ENCODE assay signal across 1 cellular context in the genomic region with DNA sequence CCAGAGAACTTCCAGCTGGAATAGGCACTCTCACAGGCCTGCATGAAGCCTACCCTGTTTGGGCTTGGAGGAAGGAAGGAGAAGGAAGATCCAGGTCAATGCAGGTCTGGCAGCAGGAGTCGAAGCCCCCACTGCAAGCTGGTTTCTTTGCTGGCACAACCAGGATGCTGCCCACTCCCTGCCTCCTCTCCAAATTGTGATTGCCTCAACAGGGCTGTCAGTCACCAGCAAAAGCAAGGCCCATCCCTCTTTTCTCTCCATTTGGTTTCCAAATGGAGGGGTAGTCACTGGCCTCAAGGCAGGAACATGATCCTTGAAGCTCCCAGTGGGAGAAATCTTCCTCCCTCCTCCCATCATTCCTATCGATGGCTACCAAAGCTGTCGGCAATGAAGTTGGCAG.
A peak's percentile ranks its signal among the peaks of the same experiment; 100 is the strongest.
TF ChIP-seq lines count a peak whose summit lies in the region.

No MANE protein-coding gene starts in this region.

TF ChIP-seq in K562, 482 proteins besides CTCF, POLR2A, EP300 and RAD21:
- TF ChIP-seq CBX3 (IDR thresholded peaks at IDR 0.05; ENCODE audit: borderline replicate concordance in 1 of 2, low read length in 2 of 2) = peak in 1 of 2 experiments; percentile 95; a peak in 2 of 3 replicates
- TF ChIP-seq, protein P1, sequence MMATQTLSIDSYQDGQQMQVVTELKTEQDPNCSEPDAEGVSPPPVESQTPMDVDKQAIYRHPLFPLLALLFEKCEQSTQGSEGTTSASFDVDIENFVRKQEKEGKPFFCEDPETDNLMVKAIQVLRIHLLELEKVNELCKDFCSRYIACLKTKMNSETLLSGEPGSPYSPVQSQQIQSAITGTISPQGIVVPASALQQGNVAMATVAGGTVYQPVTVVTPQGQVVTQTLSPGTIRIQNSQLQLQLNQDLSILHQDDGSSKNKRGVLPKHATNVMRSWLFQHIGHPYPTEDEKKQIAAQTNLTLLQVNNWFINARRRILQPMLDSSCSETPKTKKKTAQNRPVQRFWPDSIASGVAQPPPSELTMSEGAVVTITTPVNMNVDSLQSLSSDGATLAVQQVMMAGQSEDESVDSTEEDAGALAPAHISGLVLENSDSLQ (IDR thresholded peaks at IDR 0.05) = peak; percentile 73
- peak; percentile 91 for TF ChIP-seq ZFP36 (IDR thresholded peaks at IDR 0.05; ENCODE audit: low read depth, low read length, partially characterized antibody)
- TF ChIP-seq, protein P2, sequence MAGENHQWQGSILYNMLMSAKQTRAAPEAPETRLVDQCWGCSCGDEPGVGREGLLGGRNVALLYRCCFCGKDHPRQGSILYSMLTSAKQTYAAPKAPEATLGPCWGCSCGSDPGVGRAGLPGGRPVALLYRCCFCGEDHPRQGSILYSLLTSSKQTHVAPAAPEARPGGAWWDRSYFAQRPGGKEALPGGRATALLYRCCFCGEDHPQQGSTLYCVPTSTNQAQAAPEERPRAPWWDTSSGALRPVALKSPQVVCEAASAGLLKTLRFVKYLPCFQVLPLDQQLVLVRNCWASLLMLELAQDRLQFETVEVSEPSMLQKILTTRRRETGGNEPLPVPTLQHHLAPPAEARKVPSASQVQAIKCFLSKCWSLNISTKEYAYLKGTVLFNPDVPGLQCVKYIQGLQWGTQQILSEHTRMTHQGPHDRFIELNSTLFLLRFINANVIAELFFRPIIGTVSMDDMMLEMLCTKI (IDR thresholded peaks at IDR 0.05; ENCODE audit: partially characterized antibody) = no peak
- no peak for TF ChIP-seq RBM25 (IDR thresholded peaks at IDR 0.05; ENCODE audit: low read depth, low read length, severe bottlenecking)
- TF ChIP-seq, protein P3, sequence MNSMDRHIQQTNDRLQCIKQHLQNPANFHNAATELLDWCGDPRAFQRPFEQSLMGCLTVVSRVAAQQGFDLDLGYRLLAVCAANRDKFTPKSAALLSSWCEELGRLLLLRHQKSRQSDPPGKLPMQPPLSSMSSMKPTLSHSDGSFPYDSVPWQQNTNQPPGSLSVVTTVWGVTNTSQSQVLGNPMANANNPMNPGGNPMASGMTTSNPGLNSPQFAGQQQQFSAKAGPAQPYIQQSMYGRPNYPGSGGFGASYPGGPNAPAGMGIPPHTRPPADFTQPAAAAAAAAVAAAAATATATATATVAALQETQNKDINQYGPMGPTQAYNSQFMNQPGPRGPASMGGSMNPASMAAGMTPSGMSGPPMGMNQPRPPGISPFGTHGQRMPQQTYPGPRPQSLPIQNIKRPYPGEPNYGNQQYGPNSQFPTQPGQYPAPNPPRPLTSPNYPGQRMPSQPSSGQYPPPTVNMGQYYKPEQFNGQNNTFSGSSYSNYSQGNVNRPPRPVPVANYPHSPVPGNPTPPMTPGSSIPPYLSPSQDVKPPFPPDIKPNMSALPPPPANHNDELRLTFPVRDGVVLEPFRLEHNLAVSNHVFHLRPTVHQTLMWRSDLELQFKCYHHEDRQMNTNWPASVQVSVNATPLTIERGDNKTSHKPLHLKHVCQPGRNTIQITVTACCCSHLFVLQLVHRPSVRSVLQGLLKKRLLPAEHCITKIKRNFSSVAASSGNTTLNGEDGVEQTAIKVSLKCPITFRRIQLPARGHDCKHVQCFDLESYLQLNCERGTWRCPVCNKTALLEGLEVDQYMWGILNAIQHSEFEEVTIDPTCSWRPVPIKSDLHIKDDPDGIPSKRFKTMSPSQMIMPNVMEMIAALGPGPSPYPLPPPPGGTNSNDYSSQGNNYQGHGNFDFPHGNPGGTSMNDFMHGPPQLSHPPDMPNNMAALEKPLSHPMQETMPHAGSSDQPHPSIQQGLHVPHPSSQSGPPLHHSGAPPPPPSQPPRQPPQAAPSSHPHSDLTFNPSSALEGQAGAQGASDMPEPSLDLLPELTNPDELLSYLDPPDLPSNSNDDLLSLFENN (IDR thresholded peaks at IDR 0.05; ENCODE audit: low read depth in 2 of 2, low read length in 2 of 2) = no peak
- no peak for TF ChIP-seq SPI1 (IDR thresholded peaks at IDR 0.05; ENCODE audit: borderline replicate concordance, low read depth, low read length)
- peak; percentile 55; the same call in 1 of the 2 replicates for TF ChIP-seq CBX5 (IDR thresholded peaks at IDR 0.05; ENCODE audit: borderline replicate concordance, low read depth)
- TF ChIP-seq, protein P4, sequence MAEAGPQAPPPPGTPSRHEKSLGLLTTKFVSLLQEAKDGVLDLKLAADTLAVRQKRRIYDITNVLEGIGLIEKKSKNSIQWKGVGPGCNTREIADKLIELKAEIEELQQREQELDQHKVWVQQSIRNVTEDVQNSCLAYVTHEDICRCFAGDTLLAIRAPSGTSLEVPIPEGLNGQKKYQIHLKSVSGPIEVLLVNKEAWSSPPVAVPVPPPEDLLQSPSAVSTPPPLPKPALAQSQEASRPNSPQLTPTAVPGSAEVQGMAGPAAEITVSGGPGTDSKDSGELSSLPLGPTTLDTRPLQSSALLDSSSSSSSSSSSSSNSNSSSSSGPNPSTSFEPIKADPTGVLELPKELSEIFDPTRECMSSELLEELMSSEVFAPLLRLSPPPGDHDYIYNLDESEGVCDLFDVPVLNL (CRISPR knock-in tag; IDR thresholded peaks at IDR 0.05; ENCODE audit: low read depth) = no peak
- TF ChIP-seq, protein P5, sequence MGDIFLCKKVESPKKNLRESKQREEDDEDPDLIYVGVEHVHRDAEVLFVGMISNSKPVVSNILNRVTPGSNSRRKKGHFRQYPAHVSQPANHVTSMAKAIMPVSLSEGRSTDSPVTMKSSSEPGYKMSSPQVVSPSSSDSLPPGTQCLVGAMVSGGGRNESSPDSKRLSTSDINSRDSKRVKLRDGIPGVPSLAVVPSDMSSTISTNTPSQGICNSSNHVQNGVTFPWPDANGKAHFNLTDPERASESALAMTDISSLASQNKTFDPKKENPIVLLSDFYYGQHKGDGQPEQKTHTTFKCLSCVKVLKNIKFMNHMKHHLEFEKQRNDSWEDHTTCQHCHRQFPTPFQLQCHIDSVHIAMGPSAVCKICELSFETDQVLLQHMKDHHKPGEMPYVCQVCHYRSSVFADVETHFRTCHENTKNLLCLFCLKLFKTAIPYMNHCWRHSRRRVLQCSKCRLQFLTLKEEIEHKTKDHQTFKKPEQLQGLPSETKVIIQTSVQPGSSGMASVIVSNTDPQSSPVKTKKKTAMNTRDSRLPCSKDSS (IDR thresholded peaks at IDR 0.05; ENCODE audit: low read depth, partially characterized antibody) = peak; percentile 35
